In the genomic region with DNA sequence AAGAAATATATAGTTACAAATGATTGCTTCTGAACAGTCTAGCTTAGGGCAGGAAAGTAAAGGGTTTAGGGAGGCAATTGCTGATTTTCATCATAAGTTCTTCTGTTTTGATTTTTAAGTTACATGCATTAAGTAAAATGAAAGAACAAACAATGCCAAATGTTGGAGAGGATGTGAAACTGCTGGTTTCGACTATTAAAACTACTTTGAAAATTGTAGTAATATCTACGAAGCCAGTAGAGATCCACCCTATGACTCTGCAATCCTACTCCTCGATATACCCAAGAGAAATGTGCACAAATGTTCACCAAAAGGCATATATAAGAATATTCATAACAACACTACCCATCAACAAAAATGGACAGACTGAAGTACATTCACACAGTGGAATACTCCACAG, we compare ENCODE assay signal across 12 cellular contexts. TPM values are rescaled to one million over a fixed set of nuclear protein-coding genes. Genes with fewer than 3 reads are reported as not detected.
DNase-seq lines count a peak whose midpoint lies in the region; ATAC-seq and TF ChIP-seq lines count a peak whose summit lies in the region.
"Had no signal": no experiment of that assay in that cellular context is flagged by ENCODE, and none has a peak within 500 bp of the region (broad histone marks: within the 10 kb centered on the region; RNA-seq: fewer than 3 reads in every experiment).

No MANE protein-coding gene starts in this region.

- TF ChIP-seq CTCF in vagina (IDR thresholded peaks at IDR 0.05) (no peak), osteocyte (IDR thresholded peaks at IDR 0.05) (no peak)

- no peaks in the 10 kb centered on the region for H3K9me3 ChIP-seq in vagina

- H3K4me1 ChIP-seq in vagina: peaks cover 46% of the 10 kb centered on the region

- intact Hi-C loops in vagina (cut with DNase I): no loop called here

- H3K27me3 ChIP-seq in vagina: no peaks in the 10 kb centered on the region

- peak; percentile 82 for ATAC-seq in GM18502 (IDR thresholded peaks at IDR 0.05; ENCODE audit: poor library complexity, unreplicated experiment)
- peak; percentile 81 for ATAC-seq in GM21360 (IDR thresholded peaks at IDR 0.05; ENCODE audit: unreplicated experiment)
- peak; percentile 87 for ATAC-seq in HG03025 (IDR thresholded peaks at IDR 0.05; ENCODE audit: low FRiP score, unreplicated experiment)
- ATAC-seq: left cardiac atrium, PC-3 had no signal

- H3K36me3 ChIP-seq in vagina: no peaks in the 10 kb centered on the region

- DNase-seq in NOMO-1 treated with DMSO at 0.1 percent for 48 hours (lab: John Stamatoyannopoulos, UW; ENCODE audit: unreplicated experiment) (peak; percentile 51), amygdala (lab: John Stamatoyannopoulos, UW) (no peak), vagina (ENCODE audit: extremely low spot score in 2 of 2) (no peak), DMS153 (lab: John Stamatoyannopoulos, UW) (no peak), osteocyte (ENCODE audit: extremely low spot score, unreplicated experiment) (no peak)
- DNase-seq: left cardiac atrium, NCI-H1105 treated with DMSO at 0.1 percent for 48 hours, PC-3 had no signal

- TF ChIP-seq POLR2A in vagina (IDR thresholded peaks at IDR 0.05): no peak

- H3K36me3 Mint-ChIP-seq in osteocyte (ENCODE audit: unreplicated experiment): peaks cover 2% of the 10 kb centered on the region

- no peak overlapping the region for H3K27ac Mint-ChIP-seq in osteocyte (ENCODE audit: unreplicated experiment)

- no peak overlapping the region for H3K4me3 Mint-ChIP-seq in osteocyte (ENCODE audit: unreplicated experiment)

- H3K4me1 Mint-ChIP-seq in osteocyte (ENCODE audit: unreplicated experiment): peaks cover 19% of the 10 kb centered on the region

- no peak overlapping the region for H3K27ac ChIP-seq in vagina
- H3K27ac ChIP-seq: HL-60 had no signal

- H3K27me3 Mint-ChIP-seq in osteocyte (ENCODE audit: unreplicated experiment): no peaks in the 10 kb centered on the region

- no peaks in the 10 kb centered on the region for H3K9me3 Mint-ChIP-seq in osteocyte (ENCODE audit: unreplicated experiment)

- no peak overlapping the region for H3K4me3 ChIP-seq in vagina

RNA-seq across cellular contexts. Expression of a gene that starts 24.3 kb away (rescaled TPM):
- 27.0 TPM for total RNA-seq in vagina
- total RNA-seq in osteocyte: 32.9 and 39.0 TPM in 2 replicates
